Comparison of ENCODE assay signal across 1 cellular context in genomic region chr11:74682731-74683278, GRCh38.
TF ChIP-seq lines count a peak whose summit lies in the region.

No MANE protein-coding gene starts in this region.

TF ChIP-seq in GM23338, 12 proteins besides CTCF, POLR2A, EP300 and RAD21 (continued from another document):
- no peak for TF ChIP-seq REST (IDR thresholded peaks at IDR 0.05; ENCODE audit: unreplicated experiment)
TF ChIP-seq in GM23338: peak in this region for 0.
